ENCODE assay signal across 12 cellular contexts in the genomic region with DNA sequence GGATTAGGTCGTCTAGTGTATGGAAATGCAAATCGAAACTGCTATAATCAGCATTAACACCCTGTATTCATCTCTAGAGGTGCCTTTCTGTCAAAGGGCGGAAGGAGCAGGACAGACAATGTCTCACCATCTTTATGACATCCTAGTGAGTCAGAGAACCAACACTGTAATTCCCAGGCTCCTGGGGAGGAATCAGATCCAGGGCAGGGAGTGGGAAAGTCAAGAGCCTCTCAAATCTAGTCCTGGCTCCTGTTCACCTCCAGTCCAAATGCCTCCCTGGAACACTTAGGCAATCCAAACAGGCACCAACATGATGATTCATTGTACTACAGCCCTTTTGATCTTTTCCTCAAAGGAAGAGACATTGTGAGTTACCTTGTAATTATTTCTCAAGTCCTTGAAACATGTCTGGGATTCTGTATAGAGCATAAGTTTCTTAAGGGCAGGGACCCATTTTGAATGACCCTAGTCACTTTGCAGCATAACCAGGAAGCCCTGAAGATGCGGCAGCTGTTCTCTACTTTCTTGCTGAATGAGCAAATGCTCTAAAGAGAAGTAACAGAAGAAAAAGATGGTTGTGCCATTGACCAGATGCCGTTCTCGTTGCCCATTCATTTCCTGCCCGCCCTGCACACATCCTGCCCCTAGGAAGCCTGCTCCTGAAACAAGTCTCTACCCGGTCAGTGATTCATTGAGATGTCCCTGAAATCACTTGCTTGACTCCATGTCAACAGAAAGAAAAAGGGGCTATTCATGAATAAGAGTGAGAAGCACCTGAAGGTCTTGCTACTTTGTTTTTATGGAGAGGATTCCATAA.
DNase-seq lines count a peak whose midpoint lies in the region.
"Had no signal": no experiment of that assay in that cellular context is flagged by ENCODE, and none has a peak within 500 bp of the region (broad histone marks: within the 10 kb centered on the region; RNA-seq: fewer than 3 reads in every experiment).

No MANE protein-coding gene starts in this region.

- peak; percentile 30 for DNase-seq in NCI-H2196 (lab: John Stamatoyannopoulos, UW; ENCODE audit: unreplicated experiment)
- DNase-seq in NCI-H2196 treated with DMSO at 0.1 percent for 48 hours (lab: John Stamatoyannopoulos, UW; ENCODE audit: unreplicated experiment) = no peak
- DNase-seq in NCI-H2227 treated with DMSO at 0.1 percent for 48 hours (lab: John Stamatoyannopoulos, UW) = peak; percentile 76
- peak; percentile 96 for DNase-seq in epithelial cell of prostate (ENCODE audit: low read depth, low spot score)
- DNase-seq in foreskin melanocyte = no peak
- DNase-seq in effector CD8-positive, alpha-beta T cell (lab: John Stamatoyannopoulos, UW) = no peak
- no peak for DNase-seq in NCI-H1436 treated with DMSO at 0.1 percent for 48 hours (lab: John Stamatoyannopoulos, UW)
- DNase-seq: activated B cell treated with CpG ODN at 0.5 μM for 24 hours, left cardiac atrium, NCI-H2081 had no signal

- H3K27ac ChIP-seq in epithelial cell of prostate (peak overlapping the region; percentile 93), skin epidermis (peak overlapping the region in 15 of 21 experiments; percentile 7 to 80 (median 42))
- H3K27ac ChIP-seq: tibial nerve had no signal

- no peak overlapping the region for H3K4me3 ChIP-seq in skin epidermis
- H3K4me3 ChIP-seq: tibial nerve had no signal

Comparison
In these comparisons a context has a peak if more than half of its experiments do, and no peak if none do; other contexts are left out.
1. DNase-seq: peak in NCI-H2196 (single experiment), NCI-H2227 treated with DMSO at 0.1 percent for 48 hours (single experiment) and epithelial cell of prostate (single experiment); none in NCI-H2196 treated with DMSO at 0.1 percent for 48 hours (single experiment), foreskin melanocyte (single experiment), effector CD8-positive, alpha-beta T cell (single experiment) and NCI-H1436 treated with DMSO at 0.1 percent for 48 hours (single experiment).